ENCODE assay signal across 19 cellular contexts in genomic region chr1:22291494-22291893, GRCh38.
DNase-seq lines count a peak whose midpoint lies in the region; ATAC-seq and TF ChIP-seq lines count a peak whose summit lies in the region.
"Had no signal": no experiment of that assay in that cellular context is flagged by ENCODE, and none has a peak within 500 bp of the region (broad histone marks: within the 10 kb centered on the region; RNA-seq: fewer than 3 reads in every experiment).

No MANE protein-coding gene starts in this region.

- H3K4me1 Mint-ChIP-seq in endodermal cell (no peaks in the 10 kb centered on the region), nephron progenitor cell (peaks cover 30% of the 10 kb centered on the region)

- H3K4me1 ChIP-seq in endodermal cell (ENCODE audit: control insufficient read depth, insufficient read depth, low read length) = peaks cover 4% of the 10 kb centered on the region

- no peaks in the 10 kb centered on the region for H3K36me3 Mint-ChIP-seq in endodermal cell (ENCODE audit: low read depth)
- H3K36me3 Mint-ChIP-seq in nephron progenitor cell (ENCODE audit: low read depth) = no peaks in the 10 kb centered on the region
- H3K36me3 Mint-ChIP-seq: CD8-positive, alpha-beta memory T cell; IgD-negative memory B cell had no signal

- H3K27ac Mint-ChIP-seq in endodermal cell (peak overlapping the region; percentile 32), nephron progenitor cell (peak overlapping the region; percentile 64)
- H3K27ac Mint-ChIP-seq: IgD-negative memory B cell had no signal

- H3K9me3 Mint-ChIP-seq in endodermal cell (peaks cover 6% of the 10 kb centered on the region), nephron progenitor cell (peaks cover 5% of the 10 kb centered on the region)

- no peaks in the 10 kb centered on the region for H3K27me3 ChIP-seq in endodermal cell (ENCODE audit: control insufficient read depth, insufficient read depth, low read length, poor library complexity, severe bottlenecking)

- no peaks in the 10 kb centered on the region for H3K36me3 ChIP-seq in endodermal cell (ENCODE audit: control insufficient read depth, insufficient read depth, low read length)

- DNase-seq in endodermal cell (no peak), nephron progenitor cell (no peak), ureter (ENCODE audit: low spot score) (peak; percentile 13), nucleus accumbens (lab: John Stamatoyannopoulos, UW) (no peak)
- DNase-seq: C1 segment of cervical spinal cord; CD8-positive, alpha-beta memory T cell; DMS79; GOT3; Karpas-422; NCI-H1417 treated with DMSO at 0.1 percent for 48 hours; NCI-H187 treated with DMSO at 0.1 percent for 48 hours; NCI-H510A treated with DMSO at 0.1 percent for 48 hours; PC-9; SIG-M5 had no signal

- ATAC-seq in SK-N-SH treated with all-trans-retinoic acid at 6 μM for 48 hours (no peak), HG02870 (IDR thresholded peaks at IDR 0.05; ENCODE audit: unreplicated experiment) (no peak), GM18909 (IDR thresholded peaks at IDR 0.05; ENCODE audit: poor library complexity, unreplicated experiment) (no peak)

- no peak overlapping the region for H3K27ac ChIP-seq in endodermal cell (ENCODE audit: low read depth, low read length)
- H3K27ac ChIP-seq: PC-9, RWPE1 had no signal

- H3K4me3 Mint-ChIP-seq in endodermal cell = no peak overlapping the region
- H3K4me3 Mint-ChIP-seq in nephron progenitor cell = peak overlapping the region; percentile 19
- H3K4me3 Mint-ChIP-seq: CD8-positive, alpha-beta memory T cell had no signal

- H3K4me3 ChIP-seq in endodermal cell (ENCODE audit: low read length) = no peak overlapping the region
- H3K4me3 ChIP-seq: PC-9 had no signal

- TF ChIP-seq CTCF in endodermal cell (conservative IDR thresholded peaks at IDR 0.05) (no peak), nephron progenitor cell (IDR thresholded peaks at IDR 0.05) (no peak)

- H3K9ac ChIP-seq in endodermal cell (ENCODE audit: extremely low read depth, low read length, poor library complexity, severe bottlenecking) = no peak overlapping the region

- H3K9me3 ChIP-seq in endodermal cell (ENCODE audit: control insufficient read depth, low read length) = no peaks in the 10 kb centered on the region

- H3K27me3 Mint-ChIP-seq in endodermal cell (ENCODE audit: insufficient read depth) (peaks cover 4% of the 10 kb centered on the region), nephron progenitor cell (ENCODE audit: low read depth, poor library complexity) (peaks cover 47% of the 10 kb centered on the region)

TF ChIP-seq in SK-N-SH treated with all-trans-retinoic acid at 6 μM for 48 hours, 23 proteins besides CTCF, POLR2A, EP300 and RAD21:
- TF ChIP-seq ZFP3 (CRISPR knock-in tag; IDR thresholded peaks at IDR 0.05) (0 out of 2 replicates have a peak, but pooled peaks have one; percentile 54), ESRRG (CRISPR knock-in tag; IDR thresholded peaks at IDR 0.05) (no peak)
